1 cellular context compared by ENCODE assay signal in the genomic region with DNA sequence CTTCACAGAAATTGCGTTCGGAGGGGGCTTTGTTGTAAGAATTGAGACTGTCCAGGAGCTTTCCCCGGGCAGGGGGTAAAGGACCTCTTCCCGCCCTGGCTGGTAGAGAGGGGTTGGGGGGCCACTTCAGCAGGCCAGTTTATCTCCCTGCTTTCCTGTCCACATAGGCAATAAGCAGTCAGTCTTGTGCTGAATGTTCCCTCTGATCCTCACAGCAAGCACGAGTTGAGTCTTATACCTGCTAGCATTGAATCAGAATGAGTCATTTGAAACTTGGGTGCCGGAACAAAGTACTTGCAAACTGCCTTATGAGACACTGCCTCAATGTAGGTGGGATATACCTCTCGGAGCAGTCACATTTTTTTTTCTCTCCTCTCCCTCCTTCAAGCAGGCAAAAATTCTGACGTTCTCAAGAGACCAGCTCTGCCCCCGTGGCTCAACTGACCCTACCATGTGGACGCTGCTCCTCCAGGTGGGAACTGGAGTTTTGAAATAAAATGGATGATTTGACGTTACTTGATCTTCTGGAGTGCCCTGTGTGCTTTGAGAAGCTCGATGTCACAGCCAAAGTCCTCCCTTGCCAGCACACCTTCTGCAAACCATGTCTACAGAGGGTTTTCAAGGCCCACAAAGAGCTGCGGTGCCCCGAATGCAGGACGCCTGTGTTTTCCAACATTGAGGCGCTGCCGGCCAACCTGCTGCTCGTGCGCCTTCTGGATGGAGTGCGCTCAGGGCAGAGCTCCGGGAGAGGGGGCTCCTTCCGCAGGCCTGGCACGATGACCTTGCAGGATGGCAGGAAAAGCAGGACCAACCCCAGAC.
TF ChIP-seq lines count a peak whose summit lies in the region.

No MANE protein-coding gene starts in this region.

TF ChIP-seq in IMR-90, 13 proteins besides CTCF, POLR2A, EP300 and RAD21 (continued from another document):
- TF ChIP-seq ELK1 (IDR thresholded peaks at IDR 0.05; ENCODE audit: borderline replicate concordance, low read depth, low read length) (no peak), MAZ (IDR thresholded peaks at IDR 0.05; ENCODE audit: borderline replicate concordance, low read depth, low read length) (no peak)
